ENCODE assay signal across 10 cellular contexts in genomic region chr3:106566277-106566676, GRCh38.
DNase-seq lines count a peak whose midpoint lies in the region; ATAC-seq lines count a peak whose summit lies in the region.
"Had no signal": no experiment of that assay in that cellular context is flagged by ENCODE, and none has a peak within 500 bp of the region (broad histone marks: within the 10 kb centered on the region; RNA-seq: fewer than 3 reads in every experiment).

No MANE protein-coding gene starts in this region.

- intact Hi-C loops in Right ventricle myocardium superior (cut with DNase I): no loop called here

- no peak overlapping the region for H3K27ac Mint-ChIP-seq in activated CD8-positive, alpha-beta memory T cell treated with anti-CD3 and anti-CD28 coated beads, Interleukin-2, amount 10 ng/mL, durations not matched to agents 7 days and 5 days

- H3K4me3 Mint-ChIP-seq in activated CD8-positive, alpha-beta memory T cell treated with anti-CD3 and anti-CD28 coated beads, Interleukin-2, amount 10 ng/mL, durations not matched to agents 7 days and 5 days: no peak overlapping the region
- H3K4me3 Mint-ChIP-seq: CD4-positive, CD25-positive, alpha-beta regulatory T cell had no signal

- peaks cover 3% of the 10 kb centered on the region for H3K4me1 Mint-ChIP-seq in activated CD8-positive, alpha-beta memory T cell treated with anti-CD3 and anti-CD28 coated beads, Interleukin-2, amount 10 ng/mL, durations not matched to agents 7 days and 5 days
- H3K4me1 Mint-ChIP-seq: CD4-positive, CD25-positive, alpha-beta regulatory T cell had no signal

- peaks cover 2% of the 10 kb centered on the region for H3K9me3 Mint-ChIP-seq in activated CD8-positive, alpha-beta memory T cell treated with anti-CD3 and anti-CD28 coated beads, Interleukin-2, amount 10 ng/mL, durations not matched to agents 7 days and 5 days (ENCODE audit: low read depth)

- ATAC-seq in activated CD8-positive, alpha-beta memory T cell treated with anti-CD3 and anti-CD28 coated beads, Interleukin-2, amount 10 ng/mL, durations not matched to agents 7 days and 5 days: peak; percentile 58
- ATAC-seq in Right ventricle myocardium superior (ENCODE audit: poor library complexity): no peak

- H3K36me3 Mint-ChIP-seq in activated CD8-positive, alpha-beta memory T cell treated with anti-CD3 and anti-CD28 coated beads, Interleukin-2, amount 10 ng/mL, durations not matched to agents 7 days and 5 days: peaks cover 2% of the 10 kb centered on the region
- H3K36me3 Mint-ChIP-seq: CD4-positive, CD25-positive, alpha-beta regulatory T cell had no signal

- CTCF ChIA-PET in activated CD8-positive, alpha-beta memory T cell treated with anti-CD3 and anti-CD28 coated beads, Interleukin-2, amount 10 ng/mL, durations not matched to agents 7 days and 5 days (lab: Charles Lee): no interaction called here

- peak; percentile 45 for DNase-seq in activated CD8-positive, alpha-beta memory T cell treated with anti-CD3 and anti-CD28 coated beads, Interleukin-2, amount 10 ng/mL, durations not matched to agents 7 days and 5 days
- no peak for DNase-seq in activated CD8-positive, alpha-beta memory T cell treated with anti-CD3 and anti-CD28 coated beads for 24 hours
- DNase-seq in HCEC 1CT (peak; percentile 13), NCI-H1436 (lab: John Stamatoyannopoulos, UW) (peak; percentile 64), renal cortical epithelial cell (ENCODE audit: low read depth) (peak; percentile 60), HuH-7.5 (ENCODE audit: low spot score) (no peak), Right ventricle myocardium superior (no peak), inferior parietal cortex (ENCODE audit: extremely low spot score) (no peak)
- DNase-seq: CD4-positive, CD25-positive, alpha-beta regulatory T cell; psoas muscle had no signal

- H3K27me3 Mint-ChIP-seq in activated CD8-positive, alpha-beta memory T cell treated with anti-CD3 and anti-CD28 coated beads, Interleukin-2, amount 10 ng/mL, durations not matched to agents 7 days and 5 days: no peaks in the 10 kb centered on the region

Comparison
In these comparisons a context has a peak if more than half of its experiments do, and no peak if none do; other contexts are left out.
1. DNase-seq: peak in activated CD8-positive, alpha-beta memory T cell treated with anti-CD3 and anti-CD28 coated beads, Interleukin-2, amount 10 ng/mL, durations not matched to agents 7 days and 5 days (single experiment), HCEC 1CT (single experiment), NCI-H1436 (single experiment) and renal cortical epithelial cell (single experiment); none in activated CD8-positive, alpha-beta memory T cell treated with anti-CD3 and anti-CD28 coated beads for 24 hours (single experiment), HuH-7.5 (single experiment), Right ventricle myocardium superior (single experiment) and inferior parietal cortex (single experiment).